13 cellular contexts compared by ENCODE assay signal in the genomic region with DNA sequence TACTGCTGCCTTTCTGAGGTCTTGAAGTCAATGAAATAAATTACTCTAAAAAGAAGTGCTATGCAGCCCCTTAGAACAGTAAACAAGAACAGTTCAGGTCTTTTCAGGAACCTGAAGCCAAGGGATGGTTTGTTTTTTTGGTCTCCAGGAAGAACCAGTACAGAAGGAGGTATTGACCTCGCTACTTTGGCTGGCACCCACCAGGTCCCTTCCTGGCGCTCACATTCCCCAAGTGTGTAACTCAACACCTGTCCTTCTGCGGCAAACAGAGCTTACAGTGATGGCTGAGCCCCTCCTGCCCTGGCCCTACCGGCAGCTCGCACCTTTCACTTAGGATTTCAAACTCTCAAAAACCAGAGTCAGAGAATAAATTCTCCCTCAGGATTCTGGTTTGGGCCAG. TPM values are rescaled to one million over a fixed set of nuclear protein-coding genes. Genes with fewer than 3 reads are reported as not detected.
DNase-seq lines count a peak whose midpoint lies in the region; ATAC-seq, FAIRE-seq and TF ChIP-seq lines count a peak whose summit lies in the region.
"Had no signal": no experiment of that assay in that cellular context is flagged by ENCODE, and none has a peak within 500 bp of the region (broad histone marks: within the 10 kb centered on the region; RNA-seq: fewer than 3 reads in every experiment).

No MANE protein-coding gene starts in this region.

- no peak for TF ChIP-seq EP300 in SK-N-SH (IDR thresholded peaks at IDR 0.05; ENCODE audit: borderline replicate concordance in 1 of 2, low read depth in 1 of 2, low read length in 1 of 2)

- H4K91ac ChIP-seq in mesenchymal stem cell (ENCODE audit: low read length) = peak overlapping the region; percentile 23

- peaks cover 12% of the 10 kb centered on the region; the same call in 1 of the 2 replicates for H3K79me2 ChIP-seq in SK-N-SH (ENCODE audit: insufficient read depth)

- peak overlapping the region in 1 of 2 experiments; percentile 72 for H3K18ac ChIP-seq in mesenchymal stem cell (ENCODE audit: low read depth in 1 of 2, low read length in 2 of 2)

- H2BK120ac ChIP-seq in mesenchymal stem cell (ENCODE audit: low read depth, low read length) = no peak overlapping the region

- peak overlapping the region in 1 of 2 experiments; percentile 74 for H3K14ac ChIP-seq in mesenchymal stem cell (ENCODE audit: low read length in 2 of 2)

- H3K9me3 ChIP-seq in SK-N-SH = no peaks in the 10 kb centered on the region
- H3K9me3 ChIP-seq in mesenchymal stem cell (ENCODE audit: control insufficient read depth, low read length) = no peaks in the 10 kb centered on the region
- no peaks in the 10 kb centered on the region for H3K9me3 ChIP-seq in thymus (ENCODE audit: control insufficient read depth)

- H4K8ac ChIP-seq in mesenchymal stem cell (ENCODE audit: low read length) = no peak overlapping the region

- CTCF ChIA-PET in SK-N-SH (lab: Yijun Ruan, JAX) = interaction anchor here (1.2 kb wide), 1 partner anchor 653 kb away, joined by 5 read pairs; no protein-coding TSS in a partner anchor

- H3K23ac ChIP-seq in mesenchymal stem cell (ENCODE audit: low read length in 2 of 2) = no peak overlapping the region

- peaks cover 25% of the 10 kb centered on the region for H3F3A ChIP-seq in SK-N-SH (replicated peaks; ENCODE audit: insufficient read depth)

- H2AFZ ChIP-seq in SK-N-SH (ENCODE audit: low read depth) (no peak overlapping the region), mesenchymal stem cell (ENCODE audit: low read depth, low read length) (no peak overlapping the region)

- H2BK12ac ChIP-seq in mesenchymal stem cell (ENCODE audit: low read length in 2 of 2) = peak overlapping the region in 1 of 2 experiments; percentile 61

- WGBS in SK-N-SH (ENCODE audit: low lambda C conversion rate) = 95% methylated on average over 5 of the region's 5 CpGs
- 84% methylated on average over 5 of the region's 5 CpGs for WGBS in mesenchymal stem cell
- 91% methylated on average over 5 of the region's 5 CpGs for whole genome bisulfite sequencing in thymus

- FAIRE-seq in RCC 7860 (lab: Jason Lieb, UNC) = no peak
- FAIRE-seq: A204.1, colon, islet of Langerhans had no signal

- TF ChIP-seq RAD21 in SK-N-SH (IDR thresholded peaks at IDR 0.05; ENCODE audit: low read length) = no peak

- POLR2A ChIA-PET in SK-N-SH (lab: Yijun Ruan, JAX) = no interaction called here

- DNase-seq in NCI-H2081 (lab: John Stamatoyannopoulos, UW) (peak; percentile 5 to 27), NCI-H2081 treated with DMSO at 0.1 percent for 48 hours (lab: John Stamatoyannopoulos, UW) (no peak), SK-N-SH (no peak), mesenchymal stem cell (no peak), RCC 7860 (ENCODE audit: low spot score) (no peak)
- DNase-seq: T-helper 17 cell had no signal

- H3K79me1 ChIP-seq in mesenchymal stem cell (replicated peaks; ENCODE audit: low read length, poor library complexity, severe bottlenecking) = peaks cover 28% of the 10 kb centered on the region

- peak overlapping the region; percentile 86 for H2AK5ac ChIP-seq in mesenchymal stem cell (ENCODE audit: low read length, severe bottlenecking)

- H3K4me3 ChIP-seq in SK-N-SH (ENCODE audit: low read depth in 2 of 2, low read length in 1 of 2) = no peak overlapping the region
- no peak overlapping the region for H3K4me3 ChIP-seq in mesenchymal stem cell (ENCODE audit: insufficient read depth in 1 of 2, low read depth in 1 of 2, low read length in 2 of 2)
- no peak overlapping the region for H3K4me3 ChIP-seq in thymus (ENCODE audit: low read length)

- H3K27ac ChIP-seq in SK-N-SH (ENCODE audit: low read depth in 2 of 2, low read length in 1 of 2) = peak overlapping the region; percentile 67 to 84
- H3K27ac ChIP-seq in mesenchymal stem cell (ENCODE audit: low read length, poor library complexity, severe bottlenecking) = peak overlapping the region; percentile 92
- peak overlapping the region; percentile 22 for H3K27ac ChIP-seq in thymus (ENCODE audit: low read depth)

- no peaks in the 10 kb centered on the region for H3K27me3 ChIP-seq in SK-N-SH (ENCODE audit: insufficient read depth)
- H3K27me3 ChIP-seq in mesenchymal stem cell (ENCODE audit: control insufficient read depth in 1 of 2, insufficient read depth in 1 of 2, low read length in 2 of 2) = no peaks in the 10 kb centered on the region
- no peaks in the 10 kb centered on the region for H3K27me3 ChIP-seq in thymus (ENCODE audit: control insufficient read depth, insufficient read depth)

- H3K36me3 ChIP-seq in SK-N-SH (replicated peaks in 1 of 2; ENCODE audit: control insufficient read depth in 1 of 2, insufficient read depth in 2 of 2, low read length in 1 of 2) (no peaks in the 10 kb centered on the region), mesenchymal stem cell (ENCODE audit: control insufficient read depth in 1 of 2, insufficient read depth in 2 of 2, low read depth in 1 of 2, low read length in 2 of 2) (no peaks in the 10 kb centered on the region), thymus (ENCODE audit: control insufficient read depth, insufficient read depth) (no peaks in the 10 kb centered on the region)

- peak overlapping the region in 1 of 2 experiments; percentile 57 for H3K4ac ChIP-seq in mesenchymal stem cell (ENCODE audit: low read depth in 1 of 2, low read length in 2 of 2)

- H2BK5ac ChIP-seq in mesenchymal stem cell (ENCODE audit: low read depth, low read length, poor library complexity, severe bottlenecking) = peak overlapping the region; percentile 87

- H3K4me1 ChIP-seq in SK-N-SH (ENCODE audit: control insufficient read depth in 1 of 2, insufficient read depth in 2 of 2, low read depth in 1 of 2, low read length in 1 of 2) (peaks cover 39% of the 10 kb centered on the region in 2 experiments), mesenchymal stem cell (ENCODE audit: control insufficient read depth, insufficient read depth, low read depth, low read length) (peaks cover 14% of the 10 kb centered on the region), thymus (ENCODE audit: control insufficient read depth, insufficient read depth, low read length) (no peaks in the 10 kb centered on the region)

- H3K4me2 ChIP-seq in SK-N-SH = peak overlapping the region; percentile 65
- H3K4me2 ChIP-seq in mesenchymal stem cell (ENCODE audit: low read length, poor library complexity, severe bottlenecking) = no peak overlapping the region

- ATAC-seq in HG02981 (IDR thresholded peaks at IDR 0.05; ENCODE audit: unreplicated experiment) = no peak
- no peak for ATAC-seq in HG03108 (IDR thresholded peaks at IDR 0.05; ENCODE audit: unreplicated experiment)
- ATAC-seq: activated CD8-positive, alpha-beta T cell treated with anti-CD3 and anti-CD28 coated beads, Interleukin-2, amount 10 ng/mL, durations not matched to agents 7 days and 5 days had no signal

- no peaks in the 10 kb centered on the region for H3K9me2 ChIP-seq in SK-N-SH

- H3K9ac ChIP-seq in SK-N-SH = peak overlapping the region; percentile 24; the same call in 1 of the 2 replicates
- H3K9ac ChIP-seq in mesenchymal stem cell (ENCODE audit: low read length) = peak overlapping the region; percentile 80

- no peak overlapping the region for H2BK15ac ChIP-seq in mesenchymal stem cell (ENCODE audit: low read depth, poor library complexity, severe bottlenecking)

- TF ChIP-seq CTCF in SK-N-SH (IDR thresholded peaks at IDR 0.05) = no peak

- no peaks in the 10 kb centered on the region for H4K20me1 ChIP-seq in SK-N-SH (ENCODE audit: insufficient read depth)

TF ChIP-seq in SK-N-SH, 30 proteins besides CTCF, POLR2A, EP300 and RAD21 (continues in another document):
- TF ChIP-seq POLR2AphosphoS5 (IDR thresholded peaks at IDR 0.05; ENCODE audit: low read depth, low read length) (no peak), NFIC (IDR thresholded peaks at IDR 0.05; ENCODE audit: borderline replicate concordance) (no peak), RFX5 (IDR thresholded peaks at IDR 0.05; ENCODE audit: low read length) (no peak), SIN3A (IDR thresholded peaks at IDR 0.05; ENCODE audit: borderline replicate concordance, low read depth, low read length) (no peak)
- TF ChIP-seq, protein P1, sequence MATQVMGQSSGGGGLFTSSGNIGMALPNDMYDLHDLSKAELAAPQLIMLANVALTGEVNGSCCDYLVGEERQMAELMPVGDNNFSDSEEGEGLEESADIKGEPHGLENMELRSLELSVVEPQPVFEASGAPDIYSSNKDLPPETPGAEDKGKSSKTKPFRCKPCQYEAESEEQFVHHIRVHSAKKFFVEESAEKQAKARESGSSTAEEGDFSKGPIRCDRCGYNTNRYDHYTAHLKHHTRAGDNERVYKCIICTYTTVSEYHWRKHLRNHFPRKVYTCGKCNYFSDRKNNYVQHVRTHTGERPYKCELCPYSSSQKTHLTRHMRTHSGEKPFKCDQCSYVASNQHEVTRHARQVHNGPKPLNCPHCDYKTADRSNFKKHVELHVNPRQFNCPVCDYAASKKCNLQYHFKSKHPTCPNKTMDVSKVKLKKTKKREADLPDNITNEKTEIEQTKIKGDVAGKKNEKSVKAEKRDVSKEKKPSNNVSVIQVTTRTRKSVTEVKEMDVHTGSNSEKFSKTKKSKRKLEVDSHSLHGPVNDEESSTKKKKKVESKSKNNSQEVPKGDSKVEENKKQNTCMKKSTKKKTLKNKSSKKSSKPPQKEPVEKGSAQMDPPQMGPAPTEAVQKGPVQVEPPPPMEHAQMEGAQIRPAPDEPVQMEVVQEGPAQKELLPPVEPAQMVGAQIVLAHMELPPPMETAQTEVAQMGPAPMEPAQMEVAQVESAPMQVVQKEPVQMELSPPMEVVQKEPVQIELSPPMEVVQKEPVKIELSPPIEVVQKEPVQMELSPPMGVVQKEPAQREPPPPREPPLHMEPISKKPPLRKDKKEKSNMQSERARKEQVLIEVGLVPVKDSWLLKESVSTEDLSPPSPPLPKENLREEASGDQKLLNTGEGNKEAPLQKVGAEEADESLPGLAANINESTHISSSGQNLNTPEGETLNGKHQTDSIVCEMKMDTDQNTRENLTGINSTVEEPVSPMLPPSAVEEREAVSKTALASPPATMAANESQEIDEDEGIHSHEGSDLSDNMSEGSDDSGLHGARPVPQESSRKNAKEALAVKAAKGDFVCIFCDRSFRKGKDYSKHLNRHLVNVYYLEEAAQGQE (IDR thresholded peaks at IDR 0.05; ENCODE audit: low read depth, low read length) = no peak

RNA-seq across cellular contexts. Expression of a gene that starts 51.9 kb away (rescaled TPM):
- polyA plus RNA-seq in SK-N-SH (2012; rRNA removed) = 3.0 and 3.1 TPM in 2 replicates
- 2.8 and 3.0 TPM in 2 replicates for polyA plus RNA-seq in SK-N-SH (2012; cell fraction: cytosol; rRNA removed)
- 2.8 and 4.3 TPM in 2 replicates for polyA plus RNA-seq in SK-N-SH (2012; cell fraction: nucleus; rRNA removed)
- 4.5 TPM for polyA plus RNA-seq in mesenchymal stem cell (2013, experiment 1 of 2)
- polyA plus RNA-seq in mesenchymal stem cell (2013, experiment 2 of 2) = 4.5 TPM
- 3.3 TPM for polyA plus RNA-seq in thymus

Comparison
In these comparisons a context has a peak if more than half of its experiments do, and no peak if none do; other contexts are left out.
1. DNase-seq: peak in NCI-H2081 (2 of 2); none in NCI-H2081 treated with DMSO at 0.1 percent for 48 hours (single experiment), SK-N-SH (single experiment), mesenchymal stem cell (single experiment) and RCC 7860 (single experiment).
2. H3K27ac ChIP-seq: peak in every context shown above with its lines; median percentile 92 in mesenchymal stem cell; 76 in SK-N-SH; 22 in thymus.